ENCODE assay signal across 9 cellular contexts in the genomic region with DNA sequence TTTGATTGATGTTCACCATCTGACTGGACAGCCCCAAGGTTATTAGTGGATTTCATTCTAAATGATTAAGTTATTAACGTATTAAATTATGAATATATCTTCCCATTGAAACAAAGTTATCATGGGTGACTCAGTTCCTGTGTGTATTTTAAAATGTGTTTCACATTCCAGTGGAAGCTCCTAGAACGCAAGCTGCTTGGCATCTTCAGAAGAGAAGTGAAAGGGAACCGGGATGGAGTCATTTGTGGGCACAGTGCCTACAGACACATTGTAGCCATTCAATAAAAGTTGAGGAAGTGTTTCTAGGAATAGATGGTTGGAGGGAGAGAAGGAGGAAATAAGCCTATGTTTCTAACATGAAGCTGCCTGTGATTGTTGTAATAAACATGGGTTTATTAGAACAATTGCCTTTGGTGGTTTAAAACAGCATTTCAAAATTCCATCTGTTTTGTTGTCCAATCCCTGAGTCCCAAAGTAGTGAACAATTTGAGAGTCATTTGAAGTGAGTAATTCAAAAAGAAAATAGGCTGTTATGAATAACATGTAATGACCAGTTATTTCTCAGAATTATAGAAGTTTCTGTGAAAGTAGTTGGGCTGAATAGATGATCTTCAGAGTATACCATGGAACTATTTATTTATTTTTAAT.
DNase-seq lines count a peak whose midpoint lies in the region.
"Had no signal": no experiment of that assay in that cellular context is flagged by ENCODE, and none has a peak within 500 bp of the region (broad histone marks: within the 10 kb centered on the region; RNA-seq: fewer than 3 reads in every experiment).

No MANE protein-coding gene starts in this region.

- DNase-seq in GM03348 (ENCODE audit: low spot score) (peak; percentile 85), SW 1271 (lab: John Stamatoyannopoulos, UW) (peak; percentile 46 to 80), globus pallidus (ENCODE audit: low spot score) (peak; percentile 29), renal cortical epithelial cell (ENCODE audit: low read depth) (peak; percentile 83), NCI-H1930 (lab: John Stamatoyannopoulos, UW) (no peak), activated gamma-delta T cell treated with Interleukin-2 at 50 U/mL for 16 hours (no peak), NCI-H2107 treated with DMSO at 0.1 percent for 48 hours (lab: John Stamatoyannopoulos, UW; ENCODE audit: unreplicated experiment) (no peak)
- DNase-seq in stimulated activated CD4-positive, alpha-beta T cell treated with anti-CD3 and anti-CD28 coated beads, Interleukin-4, amount 100 ng/mL, for 24 hours, result no peak
- DNase-seq: NCI-H345 had no signal

Comparison
In these comparisons a context has a peak if more than half of its experiments do, and no peak if none do; other contexts are left out.
1. DNase-seq: peak in GM03348 (single experiment), SW 1271 (2 of 2), globus pallidus (single experiment) and renal cortical epithelial cell (single experiment); none in NCI-H1930 (0 of 2), activated gamma-delta T cell treated with Interleukin-2 at 50 U/mL for 16 hours (single experiment), NCI-H2107 treated with DMSO at 0.1 percent for 48 hours (single experiment) and stimulated activated CD4-positive, alpha-beta T cell treated with anti-CD3 and anti-CD28 coated beads, Interleukin-4, amount 100 ng/mL, for 24 hours (single experiment).